ENCODE assay signal across 29 cellular contexts in genomic region chr19:17506745-17507144, GRCh38. TPM values are rescaled to one million over a fixed set of nuclear protein-coding genes. Genes with fewer than 3 reads are reported as not detected.
DNase-seq lines count a peak whose midpoint lies in the region; ATAC-seq, FAIRE-seq and TF ChIP-seq lines count a peak whose summit lies in the region.
"Had no signal": no experiment of that assay in that cellular context is flagged by ENCODE, and none has a peak within 500 bp of the region (broad histone marks: within the 10 kb centered on the region; RNA-seq: fewer than 3 reads in every experiment).

No MANE protein-coding gene starts in this region.

- in situ Hi-C loops in HepG2 (cut with HindIII; ENCODE audit: extremely low pct_ligation_motif_present, low pct_unique_long_range_greater_than_20kb) = no loop called here

- no peaks in the 10 kb centered on the region for H4K20me1 ChIP-seq in HepG2 (ENCODE audit: insufficient read depth, low read length)

- no peaks in the 10 kb centered on the region for H3K27me3 Mint-ChIP-seq in Caco-2 (ENCODE audit: insufficient read depth, unreplicated experiment)
- H3K27me3 Mint-ChIP-seq in activated naive CD8-positive, alpha-beta T cell treated with anti-CD3 and anti-CD28 coated beads, Interleukin-2, amount 50 U/mL, for 24 hours = no peaks in the 10 kb centered on the region
- H3K27me3 Mint-ChIP-seq: activated CD4-positive, alpha-beta T cell treated with anti-CD3 and anti-CD28 coated beads for 36 hours; activated T-helper 17 cell treated with anti-CD3 and anti-CD28 coated beads, Interleukin-2, amount 50 U/mL, for 72 hours; IgD-negative memory B cell had no signal

- H3K27ac ChIP-seq in HepG2 (ENCODE audit: extremely low read length, insufficient read depth, low read length) (peak overlapping the region; percentile 47), right lobe of liver (no peak overlapping the region), kidney (ENCODE audit: low read depth in 2 of 2, low read length in 2 of 2) (no peak overlapping the region)

- 59% methylated on average over 5 of the region's 9 CpGs for WGBS in HepG2 (ENCODE audit: low lambda C conversion rate)
- WGBS in right lobe of liver (ENCODE audit: insufficient coverage, low coverage, low lambda C conversion rate, missing lambda C conversion rate) = 84% methylated on average over 3 of the region's 9 CpGs

- H3K9ac ChIP-seq in HepG2 (ENCODE audit: insufficient read depth, low read depth, low read length) (no peak overlapping the region), kidney (ENCODE audit: low read length in 2 of 2) (no peak overlapping the region)

- TF ChIP-seq RAD21 in HepG2 (CRISPR knock-in tag; IDR thresholded peaks at IDR 0.05) = no peak

- TF ChIP-seq POLR2A in HepG2 (IDR thresholded peaks at IDR 0.05; ENCODE audit: insufficient read depth in 1 of 2, low read depth in 2 of 2, low read length in 2 of 2) (peak in 1 of 2 experiments; percentile 34; a peak in 1 of 4 replicates), right lobe of liver (IDR thresholded peaks at IDR 0.05) (no peak)

- H3K9me3 ChIP-seq in HepG2 (ENCODE audit: low read length) (no peaks in the 10 kb centered on the region), right lobe of liver (no peaks in the 10 kb centered on the region), kidney (ENCODE audit: control insufficient read depth in 1 of 2, low read length in 2 of 2) (no peaks in the 10 kb centered on the region), Caco-2 (no peaks in the 10 kb centered on the region; the same call in 1 of the 2 replicates)

- no peak overlapping the region for H3K4me2 ChIP-seq in HepG2 (ENCODE audit: low read depth, low read length)

- CTCF ChIA-PET in HepG2 (lab: Yijun Ruan, JAX; ENCODE audit: low intra/inter-chr PET ratio, low total read pairs) = no interaction called here
- CTCF ChIA-PET in Caco-2 (lab: Charles Lee) = no interaction called here

- peaks cover 19% of the 10 kb centered on the region for H3K36me3 Mint-ChIP-seq in Caco-2 (ENCODE audit: insufficient read depth, unreplicated experiment)
- H3K36me3 Mint-ChIP-seq in activated naive CD8-positive, alpha-beta T cell treated with anti-CD3 and anti-CD28 coated beads, Interleukin-2, amount 50 U/mL, for 24 hours (ENCODE audit: low read depth) = peaks cover 22% of the 10 kb centered on the region
- H3K36me3 Mint-ChIP-seq: IgD-negative memory B cell had no signal

- peaks cover 5% of the 10 kb centered on the region for H3K4me1 Mint-ChIP-seq in Caco-2 (ENCODE audit: low read depth, unreplicated experiment)
- peaks cover 35% of the 10 kb centered on the region for H3K4me1 Mint-ChIP-seq in activated naive CD8-positive, alpha-beta T cell treated with anti-CD3 and anti-CD28 coated beads, Interleukin-2, amount 50 U/mL, for 24 hours

- DNase-seq in HepG2 (ENCODE audit: low spot score) (no peak), right lobe of liver (no peak), kidney (peak; percentile 67), Caco-2 (no peak), islet precursor cell (no peak)
- no peak for DNase-seq in activated naive CD8-positive, alpha-beta T cell treated with anti-CD3 and anti-CD28 coated beads, Interleukin-2, amount 50 U/mL, for 24 hours
- DNase-seq: 8988T; activated CD4-positive, alpha-beta T cell treated with anti-CD3 and anti-CD28 coated beads for 36 hours; activated CD8-positive, alpha-beta T cell treated with anti-CD3 and anti-CD28 coated beads, Interleukin-2, amount 10 ng/mL, durations not matched to agents 7 days and 5 days; activated naive CD4-positive, alpha-beta T cell treated with anti-CD3 and anti-CD28 coated beads, Interleukin-2, amount 50 U/mL, for 16 hours; amniotic stem cell; Calu3; hypothalamus; NCI-H1048; NCI-H2107; NCI-H345; SIG-M5; stimulated activated CD4-positive, alpha-beta T cell treated with anti-CD3 and anti-CD28 coated beads, Interleukin-1b, Interleukin-23, amount 100 ng/mL, for 48 hours; stimulated activated naive CD4-positive, alpha-beta T cell treated with Interleukin-2 at 50 U/mL for 16 hours; SW 1271 had no signal

- H3K36me3 ChIP-seq in HepG2 (replicated peaks in 1 of 2; ENCODE audit: control insufficient read depth in 1 of 2, insufficient read depth in 2 of 2, low read length in 2 of 2) (0 out of 5 replicates have a peak, but pooled peaks cover 0 to 4% of the 10 kb centered on the region in 2 experiments), right lobe of liver (no peaks in the 10 kb centered on the region), kidney (ENCODE audit: control insufficient read depth in 1 of 2, insufficient read depth in 2 of 2, low read length in 2 of 2) (no peaks in the 10 kb centered on the region), Caco-2 (ENCODE audit: control insufficient read depth, insufficient read depth, low read length) (no peaks in the 10 kb centered on the region)

- H3K27me3 ChIP-seq in HepG2 (ENCODE audit: control insufficient read depth in 1 of 2, insufficient read depth in 2 of 2, low read length in 2 of 2) (no peaks in the 10 kb centered on the region; a peak in 1 of 5 replicates), right lobe of liver (no peaks in the 10 kb centered on the region), Caco-2 (replicated peaks; ENCODE audit: control insufficient read depth, insufficient read depth, low read length) (no peaks in the 10 kb centered on the region)

- POLR2A ChIA-PET in HepG2 (lab: Yijun Ruan, JAX) = no interaction called here
- POLR2A ChIA-PET in Caco-2 (lab: Charles Lee) = no interaction called here

- H3K4me3 ChIP-seq in HepG2 (replicated peaks in 1 of 3; ENCODE audit: insufficient read depth in 1 of 3, low read depth in 2 of 3, low read length in 3 of 3) (no peak overlapping the region), right lobe of liver (no peak overlapping the region), kidney (ENCODE audit: low read length in 2 of 2) (no peak overlapping the region), Caco-2 (ENCODE audit: low read depth, low read length) (no peak overlapping the region)

- ATAC-seq in HepG2 = no peak
- no peak for ATAC-seq in right lobe of liver
- no peak for ATAC-seq in activated naive CD8-positive, alpha-beta T cell treated with anti-CD3 and anti-CD28 coated beads, Interleukin-2, amount 50 U/mL, for 24 hours
- ATAC-seq: activated CD4-positive, alpha-beta T cell treated with anti-CD3 and anti-CD28 coated beads for 36 hours; activated CD8-positive, alpha-beta T cell treated with anti-CD3 and anti-CD28 coated beads, Interleukin-2, amount 10 ng/mL, durations not matched to agents 7 days and 5 days; activated T-helper 17 cell treated with anti-CD3 and anti-CD28 coated beads, Interleukin-2, amount 50 U/mL, for 72 hours; Panc1; right cardiac atrium had no signal

- H3K4me1 ChIP-seq in HepG2 (ENCODE audit: insufficient read depth, low read length) (peaks cover 39% of the 10 kb centered on the region), right lobe of liver (peaks cover 0 to 11% (median 2%) of the 10 kb centered on the region in 4 donors), kidney (ENCODE audit: control insufficient read depth in 1 of 2, insufficient read depth in 1 of 2, low read depth in 1 of 2, low read length in 2 of 2) (peaks cover 0 to 6% of the 10 kb centered on the region in 2 donors), Caco-2 (peaks cover 5% of the 10 kb centered on the region)

- TF ChIP-seq CTCF in HepG2 (CRISPR knock-in tag; IDR thresholded peaks at IDR 0.05) (no peak), right lobe of liver (IDR thresholded peaks at IDR 0.05) (no peak), kidney (IDR thresholded peaks at IDR 0.05; ENCODE audit: borderline replicate concordance, extremely low read depth, insufficient read depth) (no peak), Caco-2 (IDR thresholded peaks at IDR 0.05; ENCODE audit: insufficient read depth in 1 of 2, low read depth in 1 of 2, low read length in 1 of 2, severe bottlenecking in 1 of 2, unreplicated experiment in 1 of 2) (no peak)

- intact Hi-C loops in HepG2 (cut with micrococcal nuclease; ENCODE audit: unreplicated experiment) = no loop called here
- intact Hi-C loops in right lobe of liver (cut with DNase I) = no loop called here
- intact Hi-C loops in kidney (cut with DNase I) = no loop called here
- intact Hi-C loops in Caco-2 (cut with micrococcal nuclease; ENCODE audit: unreplicated experiment) = no loop called here

- no peak overlapping the region for H2AFZ ChIP-seq in HepG2 (ENCODE audit: low read length)

- H3K27ac Mint-ChIP-seq in Caco-2 (ENCODE audit: unreplicated experiment) = no peak overlapping the region
- H3K27ac Mint-ChIP-seq in activated naive CD8-positive, alpha-beta T cell treated with anti-CD3 and anti-CD28 coated beads, Interleukin-2, amount 50 U/mL, for 24 hours = no peak overlapping the region
- H3K27ac Mint-ChIP-seq: activated CD8-positive, alpha-beta T cell treated with anti-CD3 and anti-CD28 coated beads, Interleukin-2, amount 10 ng/mL, durations not matched to agents 7 days and 5 days; activated T-helper 17 cell treated with anti-CD3 and anti-CD28 coated beads, Interleukin-2, amount 50 U/mL, for 72 hours; IgD-negative memory B cell had no signal

- FAIRE-seq in HepG2 (lab: Jason Lieb, UNC) = no peak
- FAIRE-seq in kidney (lab: Jason Lieb, UNC) = no peak

- no peak overlapping the region for H3K4me3 Mint-ChIP-seq in Caco-2 (ENCODE audit: unreplicated experiment)
- H3K4me3 Mint-ChIP-seq in activated naive CD8-positive, alpha-beta T cell treated with anti-CD3 and anti-CD28 coated beads, Interleukin-2, amount 50 U/mL, for 24 hours = no peak overlapping the region
- H3K4me3 Mint-ChIP-seq: activated CD4-positive, alpha-beta T cell treated with anti-CD3 and anti-CD28 coated beads for 36 hours; activated CD8-positive, alpha-beta T cell treated with anti-CD3 and anti-CD28 coated beads, Interleukin-2, amount 10 ng/mL, durations not matched to agents 7 days and 5 days; activated T-helper 17 cell treated with anti-CD3 and anti-CD28 coated beads, Interleukin-2, amount 50 U/mL, for 72 hours; CD14-positive monocyte; IgD-negative memory B cell had no signal

- TF ChIP-seq EP300 in HepG2 (IDR thresholded peaks at IDR 0.05; ENCODE audit: low read depth in 2 of 2, low read length in 2 of 2) (no peak), HepG2 (CRISPR knock-in tag; IDR thresholded peaks at IDR 0.05; ENCODE audit: borderline replicate concordance) (no peak)

- H3K9me3 Mint-ChIP-seq in Caco-2 (ENCODE audit: unreplicated experiment) = no peaks in the 10 kb centered on the region
- H3K9me3 Mint-ChIP-seq in activated naive CD8-positive, alpha-beta T cell treated with anti-CD3 and anti-CD28 coated beads, Interleukin-2, amount 50 U/mL, for 24 hours = no peaks in the 10 kb centered on the region
- H3K9me3 Mint-ChIP-seq: activated T-helper 17 cell treated with anti-CD3 and anti-CD28 coated beads, Interleukin-2, amount 50 U/mL, for 72 hours; IgD-negative memory B cell had no signal

- H3K79me2 ChIP-seq in HepG2 (ENCODE audit: insufficient read depth, low read length) = peaks cover 19% of the 10 kb centered on the region

- BruUV-seq in HepG2 (replicated peaks; lab: Mats Ljungman, UMichigan) (no TSS peak), Caco-2 (replicated peaks; lab: Mats Ljungman, UMichigan) (no TSS peak)

RNA-seq across cellular contexts. Expression of gene PGLS, which starts 4.7 kb away (rescaled TPM):
- 33.8 and 36.7 TPM in 2 replicates for total RNA-seq in HepG2 (2016; rRNA removed; fragmentation: Illumina TruSeq; extraction: Trizol)
- total RNA-seq in HepG2 (2016; cell fraction: cytosol; rRNA removed; fragmentation: Illumina TruSeq; extraction: Trizol; ENCODE audit: low read depth) = 28.7 and 30.6 TPM in 2 replicates
- 31.6 and 33.6 TPM in 2 replicates for total RNA-seq in HepG2 (2016; cell fraction: insoluble cytoplasmic fraction; rRNA removed; fragmentation: Illumina TruSeq; extraction: Trizol)
- total RNA-seq in HepG2 (2016; cell fraction: membrane; rRNA removed; fragmentation: Illumina TruSeq; extraction: Trizol) = 36.0 and 41.5 TPM in 2 replicates
- total RNA-seq in HepG2 (2016; cell fraction: nucleus; rRNA removed; fragmentation: Illumina TruSeq; extraction: Trizol) = 18.4 and 23.5 TPM in 2 replicates
- 43.8 and 49.1 TPM in 2 replicates for polyA plus RNA-seq in HepG2 (2011; rRNA removed)
- polyA plus RNA-seq in HepG2 (2011; cell fraction: cytosol; rRNA removed) = 33.3 and 59.8 TPM in 2 replicates
- 74.2 and 74.7 TPM in 2 replicates for polyA plus RNA-seq in HepG2 (2011; cell fraction: nucleus; rRNA removed)
- polyA plus RNA-seq in HepG2 (2012) = 26.9 and 37.3 TPM in 2 replicates
- polyA plus RNA-seq in HepG2 (2016; cell fraction: cytosol; fragmentation: Illumina TruSeq; extraction: Trizol; ENCODE audit: low read depth) = 48.8 and 52.7 TPM in 2 replicates
- 50.4 and 56.4 TPM in 2 replicates for polyA plus RNA-seq in HepG2 (2016; cell fraction: insoluble cytoplasmic fraction; fragmentation: Illumina TruSeq; extraction: Trizol; ENCODE audit: low read depth)
- polyA plus RNA-seq in HepG2 (2016; cell fraction: membrane; fragmentation: Illumina TruSeq; extraction: Trizol; ENCODE audit: low read depth) = 55.3 and 57.7 TPM in 2 replicates
- polyA plus RNA-seq in HepG2 (2016; cell fraction: nucleus; fragmentation: Illumina TruSeq; extraction: Trizol; ENCODE audit: insufficient read depth, low read depth) = 47.8 and 49.3 TPM in 2 replicates
- polyA minus RNA-seq in HepG2 (2011; rRNA and poly(A)+ RNA removed; ENCODE audit: low replicate concordance) = 83.1 and 129 TPM in 2 replicates
- 36.2 and 38.6 TPM in 2 replicates for polyA minus RNA-seq in HepG2 (2011; cell fraction: cytosol; rRNA and poly(A)+ RNA removed)
- polyA minus RNA-seq in HepG2 (2011; cell fraction: nucleus; rRNA and poly(A)+ RNA removed) = 19.7 and 23.1 TPM in 2 replicates
- total RNA-seq in right lobe of liver = 10 to 100 TPM; 31.7 to 60.0 (median 38.8) TPM
- 75.5 TPM for total RNA-seq in kidney
- 105 TPM for polyA plus RNA-seq in kidney (ENCODE audit: insufficient read depth, low read depth, low replicate concordance)
- total RNA-seq in Caco-2 (2022) = 69.2 and 69.7 TPM in 2 replicates

RNA-seq across cellular contexts. Expression of gene SLC27A1, which starts 36.4 kb away (rescaled TPM):
- 1.7 and 4.1 TPM in 2 replicates for total RNA-seq in HepG2 (2016; rRNA removed; fragmentation: Illumina TruSeq; extraction: Trizol)
- total RNA-seq in HepG2 (2016; cell fraction: cytosol; rRNA removed; fragmentation: Illumina TruSeq; extraction: Trizol; ENCODE audit: low read depth) = 0.71 and 0.79 TPM in 2 replicates
- 1.7 and 4.7 TPM in 2 replicates for total RNA-seq in HepG2 (2016; cell fraction: insoluble cytoplasmic fraction; rRNA removed; fragmentation: Illumina TruSeq; extraction: Trizol)
- 1.8 and 2.2 TPM in 2 replicates for total RNA-seq in HepG2 (2016; cell fraction: membrane; rRNA removed; fragmentation: Illumina TruSeq; extraction: Trizol)
- total RNA-seq in HepG2 (2016; cell fraction: nucleus; rRNA removed; fragmentation: Illumina TruSeq; extraction: Trizol) = 4.2 and 7.1 TPM in 2 replicates
- polyA plus RNA-seq in HepG2 (2011; rRNA removed) = 8.7 and 8.8 TPM in 2 replicates
- 5.6 and 8.5 TPM in 2 replicates for polyA plus RNA-seq in HepG2 (2011; cell fraction: cytosol; rRNA removed)
- 30.2 and 36.7 TPM in 2 replicates for polyA plus RNA-seq in HepG2 (2011; cell fraction: nucleus; rRNA removed)
- 4.1 and 6.3 TPM in 2 replicates for polyA plus RNA-seq in HepG2 (2012)
- 0.52 and 0.53 TPM in 2 replicates for polyA plus RNA-seq in HepG2 (2016; cell fraction: cytosol; fragmentation: Illumina TruSeq; extraction: Trizol; ENCODE audit: low read depth)
- 1.3 and 1.7 TPM in 2 replicates for polyA plus RNA-seq in HepG2 (2016; cell fraction: insoluble cytoplasmic fraction; fragmentation: Illumina TruSeq; extraction: Trizol; ENCODE audit: low read depth)
- polyA plus RNA-seq in HepG2 (2016; cell fraction: membrane; fragmentation: Illumina TruSeq; extraction: Trizol; ENCODE audit: low read depth) = 0.94 and 1.2 TPM in 2 replicates
- 9.9 and 10.8 TPM in 2 replicates for polyA plus RNA-seq in HepG2 (2016; cell fraction: nucleus; fragmentation: Illumina TruSeq; extraction: Trizol; ENCODE audit: insufficient read depth, low read depth)
- polyA minus RNA-seq in HepG2 (2011; rRNA and poly(A)+ RNA removed; ENCODE audit: low replicate concordance) = 1.1 and 18.4 TPM in 2 replicates
- 7.5 and 11.5 TPM in 2 replicates for polyA minus RNA-seq in HepG2 (2011; cell fraction: cytosol; rRNA and poly(A)+ RNA removed)
- polyA minus RNA-seq in HepG2 (2011; cell fraction: nucleus; rRNA and poly(A)+ RNA removed) = 5.5 and 9.3 TPM in 2 replicates
- total RNA-seq in right lobe of liver = 10 to 100 TPM in 1 of 6 experiments, 1 to 10 TPM in 5; 5.1 to 12.3 (median 6.1) TPM
- 21.9 TPM for total RNA-seq in kidney
- polyA plus RNA-seq in kidney (ENCODE audit: insufficient read depth, low read depth, low replicate concordance) = 16.9 TPM
- total RNA-seq in Caco-2 (2022) = 3.7 and 3.9 TPM in 2 replicates

RNA-seq across cellular contexts. Expression of gene NXNL1, which starts 46.0 kb away (rescaled TPM):
- not detected in 2 replicates for total RNA-seq in HepG2 (2016; rRNA removed; fragmentation: Illumina TruSeq; extraction: Trizol)
- total RNA-seq in HepG2 (2016; cell fraction: cytosol; rRNA removed; fragmentation: Illumina TruSeq; extraction: Trizol; ENCODE audit: low read depth) = not detected in 2 replicates
- not detected in 2 replicates for total RNA-seq in HepG2 (2016; cell fraction: insoluble cytoplasmic fraction; rRNA removed; fragmentation: Illumina TruSeq; extraction: Trizol)
- total RNA-seq in HepG2 (2016; cell fraction: membrane; rRNA removed; fragmentation: Illumina TruSeq; extraction: Trizol) = not detected in 2 replicates
- total RNA-seq in HepG2 (2016; cell fraction: nucleus; rRNA removed; fragmentation: Illumina TruSeq; extraction: Trizol) = not detected in 2 replicates
- polyA plus RNA-seq in HepG2 (2011; rRNA removed) = not detected in 2 replicates
- polyA plus RNA-seq in HepG2 (2011; cell fraction: cytosol; rRNA removed) = not detected in 2 replicates
- not detected in 2 replicates for polyA plus RNA-seq in HepG2 (2011; cell fraction: nucleus; rRNA removed)
- polyA plus RNA-seq in HepG2 (2012) = not detected in 2 replicates
- polyA plus RNA-seq in HepG2 (2016; cell fraction: cytosol; fragmentation: Illumina TruSeq; extraction: Trizol; ENCODE audit: low read depth) = not detected in 2 replicates
- not detected in 2 replicates for polyA plus RNA-seq in HepG2 (2016; cell fraction: insoluble cytoplasmic fraction; fragmentation: Illumina TruSeq; extraction: Trizol; ENCODE audit: low read depth)
- not detected in 2 replicates for polyA plus RNA-seq in HepG2 (2016; cell fraction: membrane; fragmentation: Illumina TruSeq; extraction: Trizol; ENCODE audit: low read depth)
- polyA plus RNA-seq in HepG2 (2016; cell fraction: nucleus; fragmentation: Illumina TruSeq; extraction: Trizol; ENCODE audit: insufficient read depth, low read depth) = not detected in 2 replicates
- not detected in 2 replicates for polyA minus RNA-seq in HepG2 (2011; rRNA and poly(A)+ RNA removed; ENCODE audit: low replicate concordance)
- polyA minus RNA-seq in HepG2 (2011; cell fraction: cytosol; rRNA and poly(A)+ RNA removed) = not detected in 2 replicates
- not detected in 2 replicates for polyA minus RNA-seq in HepG2 (2011; cell fraction: nucleus; rRNA and poly(A)+ RNA removed)
- not detected for total RNA-seq in right lobe of liver
- total RNA-seq in kidney = not detected
- polyA plus RNA-seq in kidney (ENCODE audit: insufficient read depth, low read depth, low replicate concordance) = not detected
- total RNA-seq in Caco-2 (2022) = not detected in 2 replicates
- total RNA-seq: activated CD4-positive, alpha-beta T cell treated with anti-CD3 and anti-CD28 coated beads for 36 hours; activated CD8-positive, alpha-beta T cell treated with anti-CD3 and anti-CD28 coated beads, Interleukin-2, amount 10 ng/mL, durations not matched to agents 7 days and 5 days; activated T-helper 17 cell treated with anti-CD3 and anti-CD28 coated beads, Interleukin-2, amount 50 U/mL, for 72 hours; Calu3; cerebellum; temporal lobe; ureter had no signal
- polyA plus RNA-seq: CD14-positive monocyte, IgD-negative memory B cell, neural cell had no signal

RNA-seq across cellular contexts. Expression of gene COLGALT1, which starts 48.7 kb away (rescaled TPM):
- 33.3 and 58.0 TPM in 2 replicates for total RNA-seq in HepG2 (2016; rRNA removed; fragmentation: Illumina TruSeq; extraction: Trizol)
- 9.3 and 10.3 TPM in 2 replicates for total RNA-seq in HepG2 (2016; cell fraction: cytosol; rRNA removed; fragmentation: Illumina TruSeq; extraction: Trizol; ENCODE audit: low read depth)
- total RNA-seq in HepG2 (2016; cell fraction: insoluble cytoplasmic fraction; rRNA removed; fragmentation: Illumina TruSeq; extraction: Trizol) = 33.6 and 57.7 TPM in 2 replicates
- 32.5 and 35.6 TPM in 2 replicates for total RNA-seq in HepG2 (2016; cell fraction: membrane; rRNA removed; fragmentation: Illumina TruSeq; extraction: Trizol)
- total RNA-seq in HepG2 (2016; cell fraction: nucleus; rRNA removed; fragmentation: Illumina TruSeq; extraction: Trizol) = 53.1 and 65.6 TPM in 2 replicates
- polyA plus RNA-seq in HepG2 (2011; rRNA removed) = 196 and 211 TPM in 2 replicates
- 111 and 141 TPM in 2 replicates for polyA plus RNA-seq in HepG2 (2011; cell fraction: cytosol; rRNA removed)
- polyA plus RNA-seq in HepG2 (2011; cell fraction: nucleus; rRNA removed) = 153 and 157 TPM in 2 replicates
- 58.7 and 87.4 TPM in 2 replicates for polyA plus RNA-seq in HepG2 (2012)
- polyA plus RNA-seq in HepG2 (2016; cell fraction: cytosol; fragmentation: Illumina TruSeq; extraction: Trizol; ENCODE audit: low read depth) = 9.2 and 9.8 TPM in 2 replicates
- 35.7 and 38.2 TPM in 2 replicates for polyA plus RNA-seq in HepG2 (2016; cell fraction: insoluble cytoplasmic fraction; fragmentation: Illumina TruSeq; extraction: Trizol; ENCODE audit: low read depth)
- polyA plus RNA-seq in HepG2 (2016; cell fraction: membrane; fragmentation: Illumina TruSeq; extraction: Trizol; ENCODE audit: low read depth) = 23.4 and 28.7 TPM in 2 replicates
- 111 TPM in 2 replicates for polyA plus RNA-seq in HepG2 (2016; cell fraction: nucleus; fragmentation: Illumina TruSeq; extraction: Trizol; ENCODE audit: insufficient read depth, low read depth)
- 360 and 644 TPM in 2 replicates for polyA minus RNA-seq in HepG2 (2011; rRNA and poly(A)+ RNA removed; ENCODE audit: low replicate concordance)
- 74.1 and 77.3 TPM in 2 replicates for polyA minus RNA-seq in HepG2 (2011; cell fraction: cytosol; rRNA and poly(A)+ RNA removed)
- 32.0 and 33.2 TPM in 2 replicates for polyA minus RNA-seq in HepG2 (2011; cell fraction: nucleus; rRNA and poly(A)+ RNA removed)
- total RNA-seq in right lobe of liver = 10 to 100 TPM; 23.2 to 36.8 (median 31.1) TPM
- total RNA-seq in kidney = 66.2 TPM
- 23.6 TPM for polyA plus RNA-seq in kidney (ENCODE audit: insufficient read depth, low read depth, low replicate concordance)
- 80.1 and 81.9 TPM in 2 replicates for total RNA-seq in Caco-2 (2022)

RNA-seq across cellular contexts. Expression of gene TMEM221, which starts 58.3 kb away (rescaled TPM):
- total RNA-seq in HepG2 (2016; rRNA removed; fragmentation: Illumina TruSeq; extraction: Trizol) (0.55 and 0.77 TPM in 2 replicates), right lobe of liver (under 1 TPM in 3 of 6 experiments, not detected in 3; 0.12 to 0.19 (median 0.16) TPM), kidney (0.13 TPM), Caco-2 (2022) (0.37 TPM in 1 of 2 replicates, not detected in the other)
- total RNA-seq in HepG2 (2016; cell fraction: cytosol; rRNA removed; fragmentation: Illumina TruSeq; extraction: Trizol; ENCODE audit: low read depth) = 0.51 and 0.53 TPM in 2 replicates
- total RNA-seq in HepG2 (2016; cell fraction: insoluble cytoplasmic fraction; rRNA removed; fragmentation: Illumina TruSeq; extraction: Trizol) = 0.39 and 0.50 TPM in 2 replicates
- 0.46 and 0.62 TPM in 2 replicates for total RNA-seq in HepG2 (2016; cell fraction: membrane; rRNA removed; fragmentation: Illumina TruSeq; extraction: Trizol)
- 0.94 and 1.4 TPM in 2 replicates for total RNA-seq in HepG2 (2016; cell fraction: nucleus; rRNA removed; fragmentation: Illumina TruSeq; extraction: Trizol)
- polyA plus RNA-seq in HepG2 (2011; rRNA removed) (0.27 and 0.33 TPM in 2 replicates), kidney (ENCODE audit: insufficient read depth, low read depth, low replicate concordance) (not detected)
- 0.19 and 0.24 TPM in 2 replicates for polyA plus RNA-seq in HepG2 (2011; cell fraction: cytosol; rRNA removed)
- polyA plus RNA-seq in HepG2 (2011; cell fraction: nucleus; rRNA removed) = 0.61 and 0.64 TPM in 2 replicates
- polyA plus RNA-seq in HepG2 (2012) = 0.43 and 0.50 TPM in 2 replicates
- 0.25 and 0.32 TPM in 2 replicates for polyA plus RNA-seq in HepG2 (2016; cell fraction: cytosol; fragmentation: Illumina TruSeq; extraction: Trizol; ENCODE audit: low read depth)
- polyA plus RNA-seq in HepG2 (2016; cell fraction: insoluble cytoplasmic fraction; fragmentation: Illumina TruSeq; extraction: Trizol; ENCODE audit: low read depth) = 0.28 and 0.31 TPM in 2 replicates
- 0.24 and 0.40 TPM in 2 replicates for polyA plus RNA-seq in HepG2 (2016; cell fraction: membrane; fragmentation: Illumina TruSeq; extraction: Trizol; ENCODE audit: low read depth)
- polyA plus RNA-seq in HepG2 (2016; cell fraction: nucleus; fragmentation: Illumina TruSeq; extraction: Trizol; ENCODE audit: insufficient read depth, low read depth) = 1.3 and 2.0 TPM in 2 replicates
- polyA minus RNA-seq in HepG2 (2011; rRNA and poly(A)+ RNA removed; ENCODE audit: low replicate concordance) = 0.14 and 0.36 TPM in 2 replicates
- not detected in 2 replicates for polyA minus RNA-seq in HepG2 (2011; cell fraction: cytosol; rRNA and poly(A)+ RNA removed)
- 0.52 TPM in 1 of 2 replicates, not detected in the other for polyA minus RNA-seq in HepG2 (2011; cell fraction: nucleus; rRNA and poly(A)+ RNA removed)
- total RNA-seq: activated CD4-positive, alpha-beta T cell treated with anti-CD3 and anti-CD28 coated beads for 36 hours; activated CD8-positive, alpha-beta T cell treated with anti-CD3 and anti-CD28 coated beads, Interleukin-2, amount 10 ng/mL, durations not matched to agents 7 days and 5 days; activated T-helper 17 cell treated with anti-CD3 and anti-CD28 coated beads, Interleukin-2, amount 50 U/mL, for 72 hours had no signal
- polyA plus RNA-seq: CD14-positive monocyte, IgD-negative memory B cell, neural cell had no signal
